In the genomic region with DNA sequence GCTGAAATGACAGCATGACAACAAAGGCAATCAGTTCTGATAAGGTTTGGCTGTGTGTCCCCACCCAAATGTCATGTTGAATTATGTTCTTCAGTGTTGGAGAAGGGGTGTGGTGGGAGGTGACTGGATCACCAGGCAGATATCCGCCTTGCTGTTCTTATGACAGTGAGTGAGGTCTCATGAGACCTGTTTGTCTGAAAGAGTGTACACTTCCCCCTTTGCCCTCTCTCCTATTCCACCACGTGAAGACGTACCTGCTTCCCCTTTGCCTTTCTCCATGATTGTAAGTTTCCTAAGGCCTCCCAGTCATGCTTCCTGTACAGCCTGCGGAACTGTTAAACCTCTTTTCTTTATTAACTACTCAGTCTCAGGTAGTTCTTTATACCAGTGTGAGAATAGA, we compare ENCODE assay signal across 30 cellular contexts.
"Had no signal": no experiment of that assay in that cellular context is flagged by ENCODE, and none has a peak within 500 bp of the region (broad histone marks: within the 10 kb centered on the region; RNA-seq: fewer than 3 reads in every experiment).

No MANE protein-coding gene starts in this region.

- FAIRE-seq: keratinocyte had no signal

- H3K27ac ChIP-seq: heart left ventricle, hepatocyte, lower lobe of right lung, ovary, right atrium auricular region, right lobe of liver, suprapubic skin, thoracic aorta, tibial artery, upper lobe of right lung, uterus had no signal

- ATAC-seq: heart left ventricle; left cardiac atrium; left lobe of liver; left ventricle myocardium superior; lower lobe of right lung; naive thymus-derived CD4-positive, alpha-beta T cell; natural killer cell treated with Interleukin-12 subunit alpha and Interleukin-12 subunit beta and Interleukin-15 and Interleukin-18, amount 100 ng/mL, for 72 hours; right lobe of liver had no signal

- H3K9me3 Mint-ChIP-seq: mesothelial cell of epicardium; stimulated activated naive CD8-positive, alpha-beta T cell treated with anti-CD3 and anti-CD28 coated beads, Interleukin-15, Interleukin-2, amounts not matched to agents 100 ng/mL and 50 ng/mL, for 24 hours had no signal

- H3K4me1 Mint-ChIP-seq: naive thymus-derived CD4-positive, alpha-beta T cell had no signal

- H3K4me1 ChIP-seq: heart left ventricle, lower lobe of right lung, right atrium auricular region, right lobe of liver, suprapubic skin, tibial artery, upper lobe of right lung, uterus had no signal

- H3K27ac Mint-ChIP-seq: mesothelial cell of epicardium; naive thymus-derived CD4-positive, alpha-beta T cell; natural killer cell treated with Interleukin-12 subunit alpha and Interleukin-12 subunit beta and Interleukin-15 and Interleukin-18, amount 100 ng/mL, for 72 hours; progenitor cell of endocrine pancreas; stimulated activated naive CD8-positive, alpha-beta T cell treated with anti-CD3 and anti-CD28 coated beads, Interleukin-15, Interleukin-2, amounts not matched to agents 100 ng/mL and 50 ng/mL, for 24 hours had no signal

- H3K36me3 ChIP-seq: heart left ventricle, lower lobe of right lung, ovary, right atrium auricular region, right lobe of liver, suprapubic skin, thoracic aorta, tibial artery, upper lobe of right lung, uterus had no signal

- H3K4me3 Mint-ChIP-seq: mesothelial cell of epicardium; naive thymus-derived CD4-positive, alpha-beta T cell; natural killer cell treated with Interleukin-12 subunit alpha and Interleukin-12 subunit beta and Interleukin-15 and Interleukin-18, amount 100 ng/mL, for 72 hours; stimulated activated naive CD8-positive, alpha-beta T cell treated with anti-CD3 and anti-CD28 coated beads, Interleukin-15, Interleukin-2, amounts not matched to agents 100 ng/mL and 50 ng/mL, for 24 hours had no signal

- DNase-seq: heart left ventricle; kidney glomerular epithelial cell; left cardiac atrium; left ventricle myocardium superior; lower lobe of right lung; mammary epithelial cell; mesendoderm; naive thymus-derived CD4-positive, alpha-beta T cell; ovary; right lobe of liver; stimulated activated CD4-positive, alpha-beta T cell treated with anti-CD3 and anti-CD28 coated beads, Interleukin-1b, Interleukin-23, amount 100 ng/mL, for 48 hours; stimulated activated CD4-positive, alpha-beta T cell treated with anti-CD3 and anti-CD28 coated beads, Interleukin-2, amount 100 ng/mL, for 48 hours; stimulated activated CD4-positive, alpha-beta T cell treated with anti-CD3 and anti-CD28 coated beads, Interleukin-4, amount 100 ng/mL, for 4 hours; stimulated activated CD8-positive, alpha-beta memory T cell treated with anti-CD3 and anti-CD28 coated beads, Interleukin-4, amount 100 ng/mL, for 48 hours; stimulated activated naive CD4-positive, alpha-beta T cell; tibial artery; trophoblast cell; upper lobe of right lung; uterus had no signal

- H3K36me3 Mint-ChIP-seq: mesothelial cell of epicardium; naive thymus-derived CD4-positive, alpha-beta T cell; natural killer cell treated with Interleukin-12 subunit alpha and Interleukin-12 subunit beta and Interleukin-15 and Interleukin-18, amount 100 ng/mL, for 72 hours had no signal

- H3K27me3 Mint-ChIP-seq: naive thymus-derived CD4-positive, alpha-beta T cell; natural killer cell treated with Interleukin-12 subunit alpha and Interleukin-12 subunit beta and Interleukin-15 and Interleukin-18, amount 100 ng/mL, for 72 hours; stimulated activated naive CD8-positive, alpha-beta T cell treated with anti-CD3 and anti-CD28 coated beads, Interleukin-15, Interleukin-2, amounts not matched to agents 100 ng/mL and 50 ng/mL, for 24 hours had no signal

- H3K27me3 ChIP-seq: hepatocyte, ovary, right atrium auricular region, right lobe of liver, suprapubic skin, tibial artery, upper lobe of right lung, uterus had no signal

- H3K4me3 ChIP-seq: heart left ventricle, hepatocyte, lower lobe of right lung, ovary, right atrium auricular region, right lobe of liver, smooth muscle cell, suprapubic skin, thoracic aorta, tibial artery, upper lobe of right lung, uterus had no signal

- H3K9me3 ChIP-seq: heart left ventricle, lower lobe of right lung, ovary, right atrium auricular region, right lobe of liver, thoracic aorta, tibial artery, upper lobe of right lung, uterus had no signal
